1 cellular context compared by ENCODE assay signal in the genomic region with DNA sequence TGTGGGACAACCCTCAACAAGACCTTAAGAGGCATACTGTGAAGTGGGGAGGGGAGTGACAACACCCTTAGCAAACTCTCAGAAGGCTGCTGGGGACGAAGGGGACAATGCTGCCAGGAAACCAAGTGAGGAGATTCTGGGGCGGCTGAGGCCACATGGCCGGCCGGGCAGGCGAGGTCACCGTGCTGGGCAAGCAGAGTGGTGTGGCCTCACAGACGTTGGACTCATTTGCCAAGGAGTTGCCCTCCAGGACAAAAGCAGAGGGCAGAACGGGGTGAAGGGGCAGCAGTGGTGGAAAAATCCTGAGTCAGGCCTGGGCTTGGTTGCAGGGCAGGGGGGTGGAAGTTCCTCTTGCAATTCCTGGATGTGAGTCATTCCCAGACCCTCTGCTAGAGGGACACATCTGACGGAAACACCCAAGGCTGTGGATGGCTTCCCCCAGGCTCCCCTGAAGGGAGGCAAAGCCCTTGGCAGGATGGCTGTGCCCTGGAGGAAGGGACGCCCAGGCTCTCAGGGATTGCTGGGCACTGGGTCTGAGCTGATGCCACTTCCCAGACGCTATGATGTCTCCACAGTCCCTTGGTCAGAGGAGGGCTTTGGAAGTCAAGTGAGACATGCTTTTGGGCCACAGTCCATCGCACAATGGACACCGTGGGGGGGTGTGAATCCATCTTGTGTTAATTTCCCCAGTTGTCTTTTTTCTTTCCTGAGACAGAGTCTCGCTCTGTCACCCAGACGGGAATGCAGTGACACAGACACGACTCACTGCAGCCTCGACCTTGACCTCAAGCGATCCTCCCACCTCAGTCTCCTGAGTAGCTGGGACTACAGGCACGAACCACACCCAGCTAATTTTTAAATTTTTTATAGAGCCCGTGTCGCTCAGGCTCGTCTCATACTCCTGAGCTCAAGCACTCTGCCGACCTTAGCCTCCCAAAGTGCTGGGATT.
TF ChIP-seq lines count a peak whose summit lies in the region.

No MANE protein-coding gene starts in this region.

TF ChIP-seq in IMR-90, 13 proteins besides CTCF, POLR2A, EP300 and RAD21 (continued from another document):
- TF ChIP-seq MAFK (IDR thresholded peaks at IDR 0.05; ENCODE audit: low read depth, low read length): 0 out of 2 replicates have a peak, but pooled peaks have one; percentile 38
TF ChIP-seq in IMR-90: peak in this region for 1.
